1 cellular context compared by ENCODE assay signal in genomic region chr11:105193260-105193659, GRCh38.
TF ChIP-seq lines count a peak whose summit lies in the region.

No MANE protein-coding gene starts in this region.

TF ChIP-seq in IMR-90, 13 proteins besides CTCF, POLR2A, EP300 and RAD21 (continued from another document):
- TF ChIP-seq MXI1 (IDR thresholded peaks at IDR 0.05; ENCODE audit: borderline replicate concordance, low read depth, low read length) = no peak
- no peak for TF ChIP-seq MAFK (IDR thresholded peaks at IDR 0.05; ENCODE audit: low read depth, low read length)
- TF ChIP-seq BHLHE40 (IDR thresholded peaks at IDR 0.05; ENCODE audit: low read depth, low read length) = no peak
- TF ChIP-seq FOS (IDR thresholded peaks at IDR 0.05; ENCODE audit: low read depth, low read length) = no peak
- no peak for TF ChIP-seq RFX5 (IDR thresholded peaks at IDR 0.05; ENCODE audit: low read depth, low read length)
- TF ChIP-seq, protein P1, sequence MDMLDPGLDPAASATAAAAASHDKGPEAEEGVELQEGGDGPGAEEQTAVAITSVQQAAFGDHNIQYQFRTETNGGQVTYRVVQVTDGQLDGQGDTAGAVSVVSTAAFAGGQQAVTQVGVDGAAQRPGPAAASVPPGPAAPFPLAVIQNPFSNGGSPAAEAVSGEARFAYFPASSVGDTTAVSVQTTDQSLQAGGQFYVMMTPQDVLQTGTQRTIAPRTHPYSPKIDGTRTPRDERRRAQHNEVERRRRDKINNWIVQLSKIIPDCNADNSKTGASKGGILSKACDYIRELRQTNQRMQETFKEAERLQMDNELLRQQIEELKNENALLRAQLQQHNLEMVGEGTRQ (IDR thresholded peaks at IDR 0.05; ENCODE audit: low read depth, low read length) = no peak
- TF ChIP-seq RCOR1 (IDR thresholded peaks at IDR 0.05; ENCODE audit: insufficient replicate concordance, low read length) = no peak
- no peak for TF ChIP-seq CHD1 (IDR thresholded peaks at IDR 0.05; ENCODE audit: low read depth, low read length)
